1 cellular context compared by ENCODE assay signal in genomic region chr15:69222002-69222474, GRCh38.
TF ChIP-seq lines count a peak whose summit lies in the region.

No MANE protein-coding gene starts in this region.

TF ChIP-seq in HepG2, 621 proteins besides CTCF, POLR2A, EP300 and RAD21 (continued from another document and continues in another):
- no peak for TF ChIP-seq ATRX (CRISPR knock-in tag; IDR thresholded peaks at IDR 0.05; ENCODE audit: borderline replicate concordance)
- TF ChIP-seq HNRNPK (IDR thresholded peaks at IDR 0.05; ENCODE audit: low read depth, low read length, poor library complexity, severe bottlenecking), result no peak
- TF ChIP-seq ZNF331 (CRISPR knock-in tag; IDR thresholded peaks at IDR 0.05), result 0 out of 2 replicates have a peak, but pooled peaks have one; percentile 76
- TF ChIP-seq ZFP37 (CRISPR knock-in tag; IDR thresholded peaks at IDR 0.05; ENCODE audit: borderline replicate concordance), result no peak
- no peak for TF ChIP-seq PHF21A (CRISPR knock-in tag; IDR thresholded peaks at IDR 0.05)
- TF ChIP-seq ZBTB8A (CRISPR knock-in tag; IDR thresholded peaks at IDR 0.05; ENCODE audit: borderline replicate concordance, low read depth), result no peak
- no peak for TF ChIP-seq KAT2B (IDR thresholded peaks at IDR 0.05; ENCODE audit: borderline replicate concordance, low read depth, low read length)
- TF ChIP-seq MXD1 (CRISPR knock-in tag; IDR thresholded peaks at IDR 0.05), result 0 out of 2 replicates have a peak, but pooled peaks have one; percentile 38
- no peak for TF ChIP-seq SATB2 (CRISPR knock-in tag; IDR thresholded peaks at IDR 0.05)
- 0 out of 2 replicates have a peak, but pooled peaks have one; percentile 15 for TF ChIP-seq RXRA (CRISPR knock-in tag; IDR thresholded peaks at IDR 0.05)
- peak; percentile 57; the same call in 1 of the 2 replicates for TF ChIP-seq FOXO1 (CRISPR knock-in tag; IDR thresholded peaks at IDR 0.05)
- TF ChIP-seq TEAD2 (CRISPR knock-in tag; IDR thresholded peaks at IDR 0.05), result no peak
- TF ChIP-seq ARID4A (CRISPR knock-in tag; IDR thresholded peaks at IDR 0.05; ENCODE audit: borderline replicate concordance), result peak; percentile 14; the same call in 1 of the 2 replicates
- no peak for TF ChIP-seq SMARCC2 (IDR thresholded peaks at IDR 0.05)
- TF ChIP-seq GATAD2A (CRISPR knock-in tag; IDR thresholded peaks at IDR 0.05), result peak; percentile 62
- no peak; the same call in 1 of the 2 replicates for TF ChIP-seq PITX1 (CRISPR knock-in tag; IDR thresholded peaks at IDR 0.05)
- no peak for TF ChIP-seq FOSL1 (CRISPR knock-in tag; IDR thresholded peaks at IDR 0.05; ENCODE audit: borderline replicate concordance)
- no peak for TF ChIP-seq PRDM4 (CRISPR knock-in tag; IDR thresholded peaks at IDR 0.05; ENCODE audit: borderline replicate concordance)
- no peak for TF ChIP-seq ZNF576 (CRISPR knock-in tag; IDR thresholded peaks at IDR 0.05)
- TF ChIP-seq ZNF335 (CRISPR knock-in tag; IDR thresholded peaks at IDR 0.05), result no peak
- TF ChIP-seq ZHX1 (CRISPR knock-in tag; IDR thresholded peaks at IDR 0.05; ENCODE audit: low read depth), result 0 out of 2 replicates have a peak, but pooled peaks have one; percentile 26
- no peak for TF ChIP-seq ZNF121 (CRISPR knock-in tag; IDR thresholded peaks at IDR 0.05)
- no peak; the same call in 1 of the 2 replicates for TF ChIP-seq ZNF772 (CRISPR knock-in tag; IDR thresholded peaks at IDR 0.05)
- TF ChIP-seq ZNF3 (CRISPR knock-in tag; IDR thresholded peaks at IDR 0.05), result no peak
- no peak for TF ChIP-seq ZNF597 (CRISPR knock-in tag; IDR thresholded peaks at IDR 0.05)
- no peak for TF ChIP-seq SOX6 (IDR thresholded peaks at IDR 0.05)
- TF ChIP-seq SOX6 (CRISPR knock-in tag; IDR thresholded peaks at IDR 0.05), result peak; percentile 90
- no peak for TF ChIP-seq ZNF33B (CRISPR knock-in tag; IDR thresholded peaks at IDR 0.05)
- TF ChIP-seq ZNF318 (CRISPR knock-in tag; IDR thresholded peaks at IDR 0.05), result no peak
- no peak for TF ChIP-seq GLMP (CRISPR knock-in tag; IDR thresholded peaks at IDR 0.05; ENCODE audit: borderline replicate concordance)
- TF ChIP-seq ZNF589 (CRISPR knock-in tag; conservative IDR thresholded peaks at IDR 0.05), result no peak
- peak; percentile 38; the same call in 1 of the 2 replicates for TF ChIP-seq ZNF274 (CRISPR knock-in tag; IDR thresholded peaks at IDR 0.05)
- TF ChIP-seq ZNF556 (CRISPR knock-in tag; IDR thresholded peaks at IDR 0.05; ENCODE audit: borderline replicate concordance), result 0 out of 2 replicates have a peak, but pooled peaks have one; percentile 33
- TF ChIP-seq ZBTB21 (CRISPR knock-in tag; IDR thresholded peaks at IDR 0.05), result no peak
- no peak for TF ChIP-seq ZNF615 (CRISPR knock-in tag; IDR thresholded peaks at IDR 0.05; ENCODE audit: borderline replicate concordance)
- no peak for TF ChIP-seq DMTF1 (CRISPR knock-in tag; IDR thresholded peaks at IDR 0.05)
